ENCODE assay signal across 8 cellular contexts in the genomic region with DNA sequence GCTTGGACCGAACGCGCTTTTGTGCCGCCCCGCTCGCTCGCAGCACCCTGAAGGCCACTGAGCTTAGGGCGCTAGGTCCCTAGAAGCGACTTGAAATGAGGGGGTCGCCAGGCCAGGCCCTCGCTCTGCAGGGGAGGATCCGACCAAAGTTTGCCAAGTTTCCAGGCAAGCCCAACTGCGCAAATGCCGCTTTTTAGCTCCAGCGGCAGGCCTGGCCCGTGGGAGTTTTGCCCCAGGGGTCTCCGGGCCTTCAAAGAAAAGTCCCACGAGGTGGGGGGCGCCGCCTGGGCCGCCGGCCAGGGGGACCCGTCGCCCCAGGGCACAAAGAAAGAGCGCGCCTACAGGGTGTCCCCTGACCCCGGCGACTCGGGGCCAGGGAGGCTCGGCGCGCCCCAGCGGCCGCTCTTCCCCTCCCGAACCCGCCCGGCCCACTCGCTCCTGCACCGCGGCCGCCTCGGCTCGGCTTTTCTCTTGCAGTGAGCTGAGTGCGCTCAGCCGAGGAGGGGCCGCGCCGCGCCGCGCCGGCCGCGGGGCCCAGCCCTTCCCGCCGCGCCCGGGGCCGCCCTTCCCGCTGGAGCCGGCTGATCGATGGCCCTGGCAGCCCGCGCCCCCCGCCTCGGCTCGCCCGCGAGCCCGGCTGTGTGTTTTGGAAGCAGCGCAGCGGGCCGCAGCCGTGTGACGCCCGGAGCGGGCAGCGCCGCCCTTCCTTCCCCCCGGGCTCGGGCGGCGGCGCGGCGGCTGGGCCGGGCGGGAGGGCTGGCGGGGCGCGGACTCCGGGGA. TPM values are rescaled to one million over a fixed set of nuclear protein-coding genes. Genes with fewer than 3 reads are reported as not detected.
DNase-seq lines count a peak whose midpoint lies in the region; ATAC-seq and TF ChIP-seq lines count a peak whose summit lies in the region.

No MANE protein-coding gene starts in this region.

- intact Hi-C loops in vagina (cut with DNase I): loop anchor here (5.0 to 10.0 kb wide), 2 partner anchors 278 to 346 kb away; no protein-coding TSS in a partner anchor

- peak overlapping the region; percentile 63 to 88 for H3K4me3 ChIP-seq in vagina

- H3K27me3 Mint-ChIP-seq in T-helper 2 cell treated with Interferon-gamma antibody and Interleukin-4, amounts not matched to agents 5 μg/mL and 100 μg/mL, for 36 hours (ENCODE audit: low read depth): peaks cover 68% of the 10 kb centered on the region
- H3K27me3 Mint-ChIP-seq in naive B cell: no peaks in the 10 kb centered on the region

- H3K9me3 Mint-ChIP-seq in T-helper 2 cell treated with Interferon-gamma antibody and Interleukin-4, amounts not matched to agents 5 μg/mL and 100 μg/mL, for 36 hours: peaks cover 5% of the 10 kb centered on the region
- no peaks in the 10 kb centered on the region for H3K9me3 Mint-ChIP-seq in naive B cell

- H3K4me1 ChIP-seq in vagina: peaks cover 35% of the 10 kb centered on the region

- DNase-seq in CD1c-positive myeloid dendritic cell (ENCODE audit: extremely low spot score) (peak; percentile 88), naive B cell (no peak), vagina (ENCODE audit: extremely low spot score in 2 of 2) (no peak), NCI-H2081 treated with DMSO at 0.1 percent for 48 hours (lab: John Stamatoyannopoulos, UW) (no peak)
- DNase-seq in T-helper 2 cell treated with Interferon-gamma antibody and Interleukin-4, amounts not matched to agents 5 μg/mL and 100 μg/mL, for 36 hours (ENCODE audit: low spot score): no peak
- DNase-seq in effector CD8-positive, alpha-beta T cell (lab: John Stamatoyannopoulos, UW): peak; percentile 60

- peak overlapping the region; percentile 53 for H3K27ac Mint-ChIP-seq in T-helper 2 cell treated with Interferon-gamma antibody and Interleukin-4, amounts not matched to agents 5 μg/mL and 100 μg/mL, for 36 hours
- peak overlapping the region; percentile 83 to 98 (median 92) for H3K27ac Mint-ChIP-seq in naive B cell

- TF ChIP-seq CTCF in vagina (IDR thresholded peaks at IDR 0.05): no peak

- H3K36me3 ChIP-seq in vagina: no peaks in the 10 kb centered on the region

- peaks cover 21% of the 10 kb centered on the region for H3K4me1 Mint-ChIP-seq in T-helper 2 cell treated with Interferon-gamma antibody and Interleukin-4, amounts not matched to agents 5 μg/mL and 100 μg/mL, for 36 hours (ENCODE audit: low read depth)
- H3K4me1 Mint-ChIP-seq in naive B cell: peaks cover 58 to 73% (median 72%) of the 10 kb centered on the region in 3 donors

- ATAC-seq in GM19043 (IDR thresholded peaks at IDR 0.05; ENCODE audit: low read depth, unreplicated experiment): peak; percentile 15
- ATAC-seq in HG03135 (IDR thresholded peaks at IDR 0.05; ENCODE audit: unreplicated experiment): peak; percentile 38
- ATAC-seq in naive B cell (ENCODE audit: low read depth in 2 of 2): peak; percentile 41 to 59

- H3K9me3 ChIP-seq in vagina: no peaks in the 10 kb centered on the region

- peak in 1 of 2 donors; percentile 86 for TF ChIP-seq POLR2A in vagina (IDR thresholded peaks at IDR 0.05)

- peaks cover 3% of the 10 kb centered on the region for H3K36me3 Mint-ChIP-seq in T-helper 2 cell treated with Interferon-gamma antibody and Interleukin-4, amounts not matched to agents 5 μg/mL and 100 μg/mL, for 36 hours (ENCODE audit: low read depth)
- no peaks in the 10 kb centered on the region for H3K36me3 Mint-ChIP-seq in naive B cell

- no peaks in the 10 kb centered on the region for H3K27me3 ChIP-seq in vagina

- peak overlapping the region; percentile 96 for H3K27ac ChIP-seq in vagina

- peak overlapping the region; percentile 71 for H3K4me3 Mint-ChIP-seq in T-helper 2 cell treated with Interferon-gamma antibody and Interleukin-4, amounts not matched to agents 5 μg/mL and 100 μg/mL, for 36 hours
- peak overlapping the region; percentile 78 to 92 (median 86) for H3K4me3 Mint-ChIP-seq in naive B cell

RNA-seq across cellular contexts. Expression of a gene that starts 0.8 kb away (rescaled TPM):
- 10 to 100 TPM; 34.3 to 91.0 (median 58.5) TPM for polyA plus RNA-seq in naive B cell (ENCODE audit: low read depth in 6 of 6)
- total RNA-seq in vagina: 85.4 TPM

Comparison
In these comparisons a context has a peak if more than half of its experiments do, and no peak if none do; other contexts are left out.
1. DNase-seq: peak in CD1c-positive myeloid dendritic cell (single experiment) and effector CD8-positive, alpha-beta T cell (single experiment); none in T-helper 2 cell treated with Interferon-gamma antibody and Interleukin-4, amounts not matched to agents 5 μg/mL and 100 μg/mL, for 36 hours (single experiment), naive B cell (single experiment), vagina (0 of 2) and NCI-H2081 treated with DMSO at 0.1 percent for 48 hours (single experiment).
2. Peak in every context shown above with its lines, with median percentiles within 50 percentile points of each other: ATAC-seq.